1 cellular context compared by ENCODE assay signal in the genomic region with DNA sequence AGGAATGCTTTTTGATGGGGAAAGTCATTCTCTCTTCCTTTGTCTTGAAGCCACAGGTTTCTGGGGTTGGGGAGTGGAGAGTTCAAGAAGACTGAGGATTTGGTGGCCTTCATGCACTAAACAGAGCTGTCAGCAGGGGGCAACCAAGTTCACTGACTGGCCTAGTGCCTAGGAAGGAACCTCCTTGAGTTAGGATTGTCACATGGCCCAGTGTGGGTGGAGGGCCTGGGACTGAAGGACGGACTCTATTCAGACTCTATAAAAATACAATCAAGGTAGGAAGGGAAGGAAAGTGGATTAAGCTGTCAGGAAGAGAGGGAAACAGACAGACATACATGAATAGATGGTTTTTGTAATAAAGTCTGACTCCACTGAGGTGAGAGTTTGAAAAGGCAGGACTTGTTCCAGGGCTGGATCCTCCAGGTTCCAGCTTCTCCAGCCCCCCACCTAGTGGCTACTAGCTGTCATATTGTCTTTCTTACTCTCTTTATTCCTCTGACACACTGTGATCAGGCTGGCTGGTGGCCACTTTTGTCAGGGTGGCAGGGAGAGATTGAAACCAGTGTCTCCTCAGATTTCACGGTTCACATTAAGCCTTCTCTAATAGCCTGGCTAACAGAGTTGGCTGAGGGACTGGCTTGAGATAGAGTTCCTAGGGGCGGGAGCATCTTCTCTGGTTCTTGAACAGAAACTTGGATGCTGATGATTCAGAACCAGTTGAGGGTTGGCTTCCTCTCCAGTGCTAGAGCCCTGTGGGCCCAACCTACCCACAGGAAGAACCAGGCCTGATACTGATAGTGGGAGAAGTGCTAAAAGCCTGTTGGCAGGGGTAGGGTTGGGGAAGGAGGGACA.
TF ChIP-seq lines count a peak whose summit lies in the region.

No MANE protein-coding gene starts in this region.

TF ChIP-seq in HCT116, 20 proteins besides CTCF, POLR2A, EP300 and RAD21:
- TF ChIP-seq CEBPB (IDR thresholded peaks at IDR 0.05; ENCODE audit: low read depth) (no peak), ELF1 (IDR thresholded peaks at IDR 0.05; ENCODE audit: borderline replicate concordance, low read depth) (no peak), ZNF274 (IDR thresholded peaks at IDR 0.05; ENCODE audit: low read depth, low read length) (no peak), SIN3A (IDR thresholded peaks at IDR 0.05; ENCODE audit: low read depth) (no peak), EZH2 (IDR thresholded peaks at IDR 0.05) (no peak), ZFX (IDR thresholded peaks at IDR 0.05) (no peak)
- TF ChIP-seq, protein P1, sequence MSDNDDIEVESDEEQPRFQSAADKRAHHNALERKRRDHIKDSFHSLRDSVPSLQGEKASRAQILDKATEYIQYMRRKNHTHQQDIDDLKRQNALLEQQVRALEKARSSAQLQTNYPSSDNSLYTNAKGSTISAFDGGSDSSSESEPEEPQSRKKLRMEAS (IDR thresholded peaks at IDR 0.05) = no peak
- TF ChIP-seq, protein P2, sequence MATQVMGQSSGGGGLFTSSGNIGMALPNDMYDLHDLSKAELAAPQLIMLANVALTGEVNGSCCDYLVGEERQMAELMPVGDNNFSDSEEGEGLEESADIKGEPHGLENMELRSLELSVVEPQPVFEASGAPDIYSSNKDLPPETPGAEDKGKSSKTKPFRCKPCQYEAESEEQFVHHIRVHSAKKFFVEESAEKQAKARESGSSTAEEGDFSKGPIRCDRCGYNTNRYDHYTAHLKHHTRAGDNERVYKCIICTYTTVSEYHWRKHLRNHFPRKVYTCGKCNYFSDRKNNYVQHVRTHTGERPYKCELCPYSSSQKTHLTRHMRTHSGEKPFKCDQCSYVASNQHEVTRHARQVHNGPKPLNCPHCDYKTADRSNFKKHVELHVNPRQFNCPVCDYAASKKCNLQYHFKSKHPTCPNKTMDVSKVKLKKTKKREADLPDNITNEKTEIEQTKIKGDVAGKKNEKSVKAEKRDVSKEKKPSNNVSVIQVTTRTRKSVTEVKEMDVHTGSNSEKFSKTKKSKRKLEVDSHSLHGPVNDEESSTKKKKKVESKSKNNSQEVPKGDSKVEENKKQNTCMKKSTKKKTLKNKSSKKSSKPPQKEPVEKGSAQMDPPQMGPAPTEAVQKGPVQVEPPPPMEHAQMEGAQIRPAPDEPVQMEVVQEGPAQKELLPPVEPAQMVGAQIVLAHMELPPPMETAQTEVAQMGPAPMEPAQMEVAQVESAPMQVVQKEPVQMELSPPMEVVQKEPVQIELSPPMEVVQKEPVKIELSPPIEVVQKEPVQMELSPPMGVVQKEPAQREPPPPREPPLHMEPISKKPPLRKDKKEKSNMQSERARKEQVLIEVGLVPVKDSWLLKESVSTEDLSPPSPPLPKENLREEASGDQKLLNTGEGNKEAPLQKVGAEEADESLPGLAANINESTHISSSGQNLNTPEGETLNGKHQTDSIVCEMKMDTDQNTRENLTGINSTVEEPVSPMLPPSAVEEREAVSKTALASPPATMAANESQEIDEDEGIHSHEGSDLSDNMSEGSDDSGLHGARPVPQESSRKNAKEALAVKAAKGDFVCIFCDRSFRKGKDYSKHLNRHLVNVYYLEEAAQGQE (IDR thresholded peaks at IDR 0.05; ENCODE audit: low read depth) = no peak
